Comparison of ENCODE assay signal across 15 cellular contexts in the genomic region with DNA sequence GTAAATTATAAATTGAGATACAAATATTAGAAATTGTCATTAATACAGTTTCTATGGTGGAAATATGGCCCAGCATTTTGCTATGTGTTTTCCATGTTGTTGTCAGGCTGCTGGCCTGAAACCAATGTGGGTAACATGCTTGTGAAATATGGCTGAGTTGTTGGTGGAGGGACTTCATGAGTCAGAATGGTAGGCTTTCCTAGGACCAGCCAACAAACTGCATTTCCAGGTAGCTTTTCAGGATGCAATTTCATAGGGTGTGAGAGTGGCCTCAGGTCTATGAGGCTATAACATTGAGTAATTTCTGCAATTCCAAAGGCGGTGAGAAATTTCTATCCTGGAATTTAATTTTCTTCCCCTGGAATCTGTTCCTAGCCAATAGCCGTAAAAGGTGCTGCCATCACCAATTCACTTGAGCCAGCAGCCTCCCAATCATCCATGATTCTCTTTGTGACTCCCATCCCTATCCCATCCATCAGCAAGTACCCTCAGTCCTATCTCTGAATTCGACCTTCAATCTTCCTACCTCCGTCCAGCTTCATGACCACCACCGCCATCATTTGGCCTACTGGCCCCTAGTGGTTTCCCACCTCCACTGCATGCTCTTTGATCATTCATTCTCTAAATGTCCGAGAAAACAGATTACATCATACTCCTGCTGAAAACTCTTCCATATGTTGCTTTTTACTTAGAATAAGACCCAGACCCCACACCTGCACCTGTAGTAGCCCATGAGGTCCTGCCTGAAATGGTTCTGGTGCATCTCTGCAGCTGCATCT.
DNase-seq lines count a peak whose midpoint lies in the region; ATAC-seq, FAIRE-seq and TF ChIP-seq lines count a peak whose summit lies in the region.
"Had no signal": no experiment of that assay in that cellular context is flagged by ENCODE, and none has a peak within 500 bp of the region (broad histone marks: within the 10 kb centered on the region; RNA-seq: fewer than 3 reads in every experiment).

No MANE protein-coding gene starts in this region.

- H3K4me3 ChIP-seq in GM12864 (ENCODE audit: low read depth, low read length) (no peak overlapping the region), H1 (ENCODE audit: extremely low read depth in 1 of 4, insufficient read depth in 2 of 4, low read depth in 3 of 4, low read length in 4 of 4) (no peak overlapping the region), neuronal stem cell (ENCODE audit: low read length in 2 of 2) (no peak overlapping the region)
- H3K4me3 ChIP-seq: HAP-1, MG63 had no signal

- TF ChIP-seq CTCF in GM12864 (IDR thresholded peaks at IDR 0.05; ENCODE audit: low read depth, low read length, missing control alignments): peak; percentile 50
- peak; percentile 55 to 82 (median 65) for TF ChIP-seq CTCF in H1 (IDR thresholded peaks at IDR 0.05; ENCODE audit: control extremely low read depth in 1 of 3, insufficient read depth in 1 of 3, low read depth in 1 of 3, low read length in 3 of 3)

- H3K14ac ChIP-seq in H1 (ENCODE audit: insufficient read length) (no peak overlapping the region), neuronal stem cell (ENCODE audit: low read length) (no peak overlapping the region)

- H3K4me1 ChIP-seq in H1 (replicated peaks in 1 of 4; ENCODE audit: control insufficient read depth in 3 of 4, insufficient read depth in 4 of 4, low read length in 3 of 4) (peaks cover 0 to 2% (median 0%) of the 10 kb centered on the region in 4 experiments; a peak in 3 of 7 replicates), neuronal stem cell (ENCODE audit: control insufficient read depth in 2 of 2, insufficient read depth in 1 of 2, low read depth in 1 of 2, low read length in 2 of 2) (peaks cover 9 to 11% of the 10 kb centered on the region in 2 donors)
- H3K4me1 ChIP-seq: HAP-1 had no signal

- H3K27me3 ChIP-seq in H1 (replicated peaks in 1 of 4; ENCODE audit: control insufficient read depth in 3 of 4, extremely low read depth in 1 of 4, insufficient read depth in 3 of 4, low read length in 3 of 4): no peaks in the 10 kb centered on the region
- H3K27me3 ChIP-seq in neuronal stem cell (ENCODE audit: control insufficient read depth in 3 of 3, insufficient read depth in 3 of 3, low read depth in 1 of 3, low read length in 3 of 3): no peaks in the 10 kb centered on the region
- H3K27me3 ChIP-seq: MG63 had no signal

- no peaks in the 10 kb centered on the region for H4K20me1 ChIP-seq in H1 (replicated peaks in 1 of 2; ENCODE audit: control insufficient read depth in 1 of 2, insufficient read depth in 2 of 2, low read length in 2 of 2)

- no peak overlapping the region for H2BK120ac ChIP-seq in H1 (replicated peaks; ENCODE audit: low read depth, low read length)
- H2BK120ac ChIP-seq in neuronal stem cell (ENCODE audit: low read depth, low read length): no peak overlapping the region

- no peak overlapping the region for H3K4me2 ChIP-seq in H1 (ENCODE audit: insufficient read depth in 1 of 2, low read depth in 2 of 2, low read length in 2 of 2)
- no peak overlapping the region for H3K4me2 ChIP-seq in neuronal stem cell (ENCODE audit: insufficient read depth, low read length, poor library complexity, severe bottlenecking)

- DNase-seq in GM12864 (ENCODE audit: low read depth) (no peak), NCI-H226 (peak; percentile 44), H1 (ENCODE audit: low read depth in 1 of 2, low spot score in 2 of 2) (peak in 1 of 2 experiments; percentile 55), neuronal stem cell (ENCODE audit: low spot score) (no peak), LoVo (ENCODE audit: low spot score) (no peak)
- DNase-seq in activated T-cell treated with anti-CD3 and anti-CD28 coated beads, Interleukin-2, amount 50 U/mL, for 48 hours: no peak
- DNase-seq: amygdala; naive thymus-derived CD8-positive, alpha-beta T cell; NCI-H526; stimulated activated CD8-positive, alpha-beta memory T cell treated with anti-CD3 and anti-CD28 coated beads, Interleukin-4, amount 100 ng/mL, for 48 hours; T-helper 2 cell had no signal

- H2BK5ac ChIP-seq in H1 (ENCODE audit: low read depth, low read length) (no peak overlapping the region), neuronal stem cell (ENCODE audit: low read length) (no peak overlapping the region)

- H2AK5ac ChIP-seq in H1 (ENCODE audit: low read depth, low read length) (no peak overlapping the region), neuronal stem cell (ENCODE audit: low read depth, low read length) (no peak overlapping the region)

- no peak for TF ChIP-seq EP300 in H1 (IDR thresholded peaks at IDR 0.05; ENCODE audit: borderline replicate concordance in 1 of 2, low read depth in 2 of 2, low read length in 2 of 2)

- no peak overlapping the region for H3K4ac ChIP-seq in H1 (replicated peaks; ENCODE audit: insufficient read length, low read depth, low read length)
- no peak overlapping the region for H3K4ac ChIP-seq in neuronal stem cell (ENCODE audit: low read length)

- H4K91ac ChIP-seq in H1 (replicated peaks; ENCODE audit: insufficient read length, low read length): no peak overlapping the region
- H4K91ac ChIP-seq in neuronal stem cell (ENCODE audit: low read depth, low read length, poor library complexity): no peak overlapping the region

- H3K9me3 ChIP-seq in H1 (ENCODE audit: insufficient read depth in 2 of 2, low read depth in 1 of 2, low read length in 1 of 2) (no peaks in the 10 kb centered on the region), neuronal stem cell (replicated peaks in 1 of 2; ENCODE audit: control insufficient read depth in 2 of 2, insufficient read depth in 1 of 2, low read depth in 1 of 2, low read length in 2 of 2) (peaks cover 0 to 2% of the 10 kb centered on the region in 2 donors)
- H3K9me3 ChIP-seq: HAP-1, MG63 had no signal

- TF ChIP-seq POLR2A in H1 (IDR thresholded peaks at IDR 0.05; ENCODE audit: control extremely low read depth in 1 of 2, low read depth in 2 of 2, low read length in 2 of 2): no peak

- no peaks in the 10 kb centered on the region for H3K79me1 ChIP-seq in H1 (ENCODE audit: low read depth, low read length)
- H3K79me1 ChIP-seq in neuronal stem cell (ENCODE audit: low read depth, low read length): no peaks in the 10 kb centered on the region

- H3K36me3 ChIP-seq in H1 (ENCODE audit: control insufficient read depth in 2 of 4, insufficient read depth in 4 of 4, low read length in 3 of 4) (no peaks in the 10 kb centered on the region), neuronal stem cell (replicated peaks in 1 of 2; ENCODE audit: control insufficient read depth in 2 of 2, insufficient read depth in 2 of 2, low read length in 2 of 2) (no peaks in the 10 kb centered on the region)
- H3K36me3 ChIP-seq: HAP-1, MG63 had no signal

- peak; percentile 48 for FAIRE-seq in H1 (lab: Jason Lieb, UNC)

- peak; percentile 53 to 58 for TF ChIP-seq RAD21 in H1 (IDR thresholded peaks at IDR 0.05 in 1 of 2, conservative IDR thresholded peaks at IDR 0.05 in 1 of 2; ENCODE audit: low read depth in 2 of 2, low read length in 2 of 2)

- no peak overlapping the region for H3K56ac ChIP-seq in H1 (replicated peaks; ENCODE audit: insufficient read length, low read depth, low read length)

- CTCF ChIA-PET in H1 (lab: Charles Lee; ENCODE audit: partially characterized antibody): interaction anchor here (0.6 to 2.4 kb wide), 25 partner anchors 9 to 406 kb away, joined by 3 to 12 read pairs (median 3); no protein-coding TSS in a partner anchor

- ATAC-seq in GM21529 (IDR thresholded peaks at IDR 0.05; ENCODE audit: unreplicated experiment): no peak
- no peak for ATAC-seq in GM21737 (IDR thresholded peaks at IDR 0.05; ENCODE audit: unreplicated experiment)
- ATAC-seq: naive thymus-derived CD8-positive, alpha-beta T cell had no signal

- H4K5ac ChIP-seq in H1 (ENCODE audit: insufficient read length, low read depth, low read length): no peak overlapping the region

- 79% methylated on average over 6 of the region's 6 CpGs; no CpG with 5 or more reads in 1 of the 2 experiments for WGBS in H1 (ENCODE audit: extremely low coverage in 1 of 2, insufficient coverage in 1 of 2, insufficient read length in 1 of 2, insufficient replicate concordance in 2 of 2, low coverage in 1 of 2, low lambda C conversion rate in 2 of 2, missing lambda C conversion rate in 1 of 2), 2 experiments
- no CpG with 5 or more reads among the region's 6 CpGs for WGBS in neuronal stem cell (ENCODE audit: extremely low coverage in 2 of 2, insufficient read length in 2 of 2, insufficient replicate concordance in 1 of 2), 2 donors

- H4K8ac ChIP-seq in H1 (ENCODE audit: extremely low read depth, insufficient read depth, low read length) (no peak overlapping the region), neuronal stem cell (ENCODE audit: low read depth, low read length) (no peak overlapping the region)

- H3K23ac ChIP-seq in H1 (ENCODE audit: insufficient read length) (no peak overlapping the region), neuronal stem cell (ENCODE audit: low read depth, low read length, poor library complexity) (no peak overlapping the region)

- H3K27ac ChIP-seq in H1 (ENCODE audit: low read depth, low read length): no peak overlapping the region
- H3K27ac ChIP-seq in neuronal stem cell (replicated peaks; ENCODE audit: low read length): peak overlapping the region; percentile 78

- POLR2A ChIA-PET in H1 (lab: Charles Lee; ENCODE audit: partially characterized antibody): interaction anchor here (0.6 kb wide), 1 partner anchor 572 kb away, joined by 3 read pairs; no protein-coding TSS in a partner anchor

- H3K9ac ChIP-seq in H1 (replicated peaks in 1 of 4; ENCODE audit: extremely low read depth in 1 of 4, low read depth in 3 of 4, low read length in 3 of 4) (no peak overlapping the region), neuronal stem cell (ENCODE audit: low read depth, low read length, poor library complexity) (no peak overlapping the region)

- H2BK12ac ChIP-seq in H1 (ENCODE audit: low read depth, low read length) (peak overlapping the region; percentile 46; the same call in 1 of the 2 replicates), neuronal stem cell (ENCODE audit: low read length) (no peak overlapping the region)

- H2BK15ac ChIP-seq in H1 (ENCODE audit: low read length): peak overlapping the region; percentile 77; the same call in 1 of the 2 replicates
- no peak overlapping the region for H2BK15ac ChIP-seq in neuronal stem cell (ENCODE audit: low read length)

- H3K23me2 ChIP-seq in H1 (ENCODE audit: low read depth, low read length): no peaks in the 10 kb centered on the region; the same call in 1 of the 2 replicates

- H3K79me2 ChIP-seq in H1 (ENCODE audit: control insufficient read depth in 1 of 2, insufficient read depth in 2 of 2, low read length in 2 of 2): no peaks in the 10 kb centered on the region

- H3K18ac ChIP-seq in H1 (ENCODE audit: extremely low read depth, low read length): no peak overlapping the region
- H3K18ac ChIP-seq in neuronal stem cell (ENCODE audit: low read length): peak overlapping the region; percentile 88

- peak overlapping the region; percentile 98 for H2AFZ ChIP-seq in H1 (ENCODE audit: low read length)
- H2AFZ ChIP-seq in neuronal stem cell (ENCODE audit: low read length): no peak overlapping the region

- H2BK20ac ChIP-seq in H1 (ENCODE audit: low read length): 0 out of 2 replicates have a peak overlapping the region, but pooled peaks have one; percentile 13

TF ChIP-seq in H1, 55 proteins besides CTCF, POLR2A, EP300 and RAD21 (continues in another document):
- no peak for TF ChIP-seq CBX8 (IDR thresholded peaks at IDR 0.05; ENCODE audit: borderline replicate concordance, low read depth, low read length)
- no peak for TF ChIP-seq CEBPB (IDR thresholded peaks at IDR 0.05; ENCODE audit: low read depth, low read length)
- TF ChIP-seq YY1 (IDR thresholded peaks at IDR 0.05; ENCODE audit: low read depth, low read length): peak; percentile 78
